Comparison of ENCODE assay signal across 8 cellular contexts in the genomic region with DNA sequence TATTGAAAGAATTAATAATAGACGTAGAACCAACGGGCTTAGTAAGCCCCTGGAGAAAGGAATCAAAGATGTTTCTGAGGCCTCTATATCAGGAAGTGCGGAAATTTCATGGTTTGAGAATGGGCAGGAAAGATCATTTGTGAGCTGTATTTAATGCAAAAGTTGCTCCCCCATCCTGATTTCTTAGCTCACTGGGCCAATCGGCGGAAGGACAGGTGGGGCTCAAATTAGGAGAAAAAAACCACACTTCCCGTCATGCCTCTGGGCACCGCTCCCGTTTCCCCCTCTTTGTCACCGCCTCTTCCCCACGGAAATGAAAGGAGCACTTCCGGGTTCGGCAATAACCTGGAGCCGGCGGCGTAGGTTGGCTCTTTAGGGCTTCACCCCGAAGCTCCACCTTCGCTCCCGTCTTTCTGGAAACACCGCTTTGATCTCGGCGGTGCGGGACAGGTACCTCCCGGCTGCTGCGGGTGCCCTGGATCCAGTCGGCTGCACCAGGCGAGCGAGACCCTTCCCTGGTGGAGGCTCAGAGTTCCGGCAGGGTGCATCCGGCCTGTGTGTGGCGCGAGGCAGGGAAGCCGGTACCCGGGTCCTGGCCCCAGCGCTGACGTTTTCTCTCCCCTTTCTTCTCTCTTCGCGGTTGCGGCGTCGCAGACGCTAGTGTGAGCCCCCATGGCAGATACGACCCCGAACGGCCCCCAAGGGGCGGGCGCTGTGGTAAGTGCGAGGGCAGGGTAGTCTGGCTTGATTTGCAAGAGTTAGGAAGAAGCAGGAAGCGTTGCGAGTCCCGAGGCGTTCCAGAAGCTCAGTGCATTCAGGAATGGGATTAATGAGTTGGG. TPM values are rescaled to one million over a fixed set of nuclear protein-coding genes. Genes with fewer than 3 reads are reported as not detected.
DNase-seq lines count a peak whose midpoint lies in the region; ATAC-seq, FAIRE-seq and TF ChIP-seq lines count a peak whose summit lies in the region.

A gene with protein sequence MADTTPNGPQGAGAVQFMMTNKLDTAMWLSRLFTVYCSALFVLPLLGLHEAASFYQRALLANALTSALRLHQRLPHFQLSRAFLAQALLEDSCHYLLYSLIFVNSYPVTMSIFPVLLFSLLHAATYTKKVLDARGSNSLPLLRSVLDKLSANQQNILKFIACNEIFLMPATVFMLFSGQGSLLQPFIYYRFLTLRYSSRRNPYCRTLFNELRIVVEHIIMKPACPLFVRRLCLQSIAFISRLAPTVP (plus strand): TSS at position 617 of the 839 bp plus-strand sequence. CDS start 56 bp downstream, at position 673.

- H3K4me3 ChIP-seq in astrocyte (ENCODE audit: insufficient read depth, low read depth, low read length): peak within 1 kb of the TSS; percentile 91

- H3K36me3 ChIP-seq in astrocyte (ENCODE audit: insufficient read depth, low read length): peaks cover 4% of the 10 kb centered on the region

- peaks cover 3% of the 10 kb centered on the region for H3K27me3 ChIP-seq in astrocyte (ENCODE audit: insufficient read depth, low read length)

- peak within 1 kb of the TSS; percentile 87 for H3K4me2 ChIP-seq in astrocyte (ENCODE audit: low read length)

- no peak for TF ChIP-seq CTCF in astrocyte (IDR thresholded peaks at IDR 0.05; ENCODE audit: insufficient read depth, low read depth, low read length)

- peak within 1 kb of the TSS; percentile 95 for H3K4me3 Mint-ChIP-seq in astrocyte (ENCODE audit: unreplicated experiment)

- peaks cover 7% of the 10 kb centered on the region for H3K4me1 ChIP-seq in astrocyte (ENCODE audit: insufficient read depth, low read length)

- H3K9me3 ChIP-seq in astrocyte (ENCODE audit: insufficient read depth, low read depth, low read length): no peaks in the 10 kb centered on the region

- FAIRE-seq in astrocyte (lab: Jason Lieb, UNC): peak; percentile 62

- H3K9ac ChIP-seq in astrocyte (ENCODE audit: low read length): peak within 1 kb of the TSS; percentile 91

- H3K27ac ChIP-seq in astrocyte (ENCODE audit: low read depth, low read length): peak within 1 kb of the TSS; percentile 78

- peak; percentile 82 for TF ChIP-seq POLR2A in GM18505 (IDR thresholded peaks at IDR 0.05; ENCODE audit: borderline replicate concordance, extremely low read depth, insufficient read depth, insufficient read length)

- H3K27ac Mint-ChIP-seq in astrocyte (ENCODE audit: unreplicated experiment): peak within 1 kb of the TSS; percentile 81

- peaks cover 49% of the 10 kb centered on the region for H3K79me2 ChIP-seq in astrocyte (ENCODE audit: insufficient read depth, low read length)

- peak within 1 kb of the TSS; percentile 93 for H2AFZ ChIP-seq in astrocyte (ENCODE audit: low read depth, low read length)

- peaks cover 13% of the 10 kb centered on the region for H3K4me1 Mint-ChIP-seq in astrocyte (ENCODE audit: low read depth, unreplicated experiment)

- peaks cover 6% of the 10 kb centered on the region for H3K36me3 Mint-ChIP-seq in astrocyte (ENCODE audit: low read depth, unreplicated experiment)

- H3K27me3 Mint-ChIP-seq in astrocyte (ENCODE audit: low read depth, unreplicated experiment): no peaks in the 10 kb centered on the region

- peaks cover 26% of the 10 kb centered on the region for H4K20me1 ChIP-seq in astrocyte (ENCODE audit: insufficient read depth, low read length)

- ATAC-seq in GM18505 (IDR thresholded peaks at IDR 0.05; ENCODE audit: unreplicated experiment): peak; percentile 91
- peak; percentile 78 for ATAC-seq in HG02973 (IDR thresholded peaks at IDR 0.05; ENCODE audit: unreplicated experiment)

- no peaks in the 10 kb centered on the region for H3K9me3 Mint-ChIP-seq in astrocyte (ENCODE audit: unreplicated experiment)

- peak; percentile 93 for DNase-seq in NCI-H2029 (lab: John Stamatoyannopoulos, UW)
- DNase-seq in T-helper 22 cell (ENCODE audit: low read depth): peak; percentile 71
- peak; percentile 76 for DNase-seq in astrocyte (ENCODE audit: low read depth)
- DNase-seq in hepatic stellate cell (ENCODE audit: low spot score): peak; percentile 79
- peak; percentile 84 for DNase-seq in renal cortical epithelial cell (ENCODE audit: low read depth)
- DNase-seq in cortex of kidney (lab: John Stamatoyannopoulos, UW): no peak

RNA-seq across cellular contexts. Expression of the gene that starts here (rescaled TPM):
- 84.0 and 84.5 TPM in 2 replicates for total RNA-seq in astrocyte
- 60.9 and 95.3 TPM in 2 replicates for total RNA-seq in renal cortical epithelial cell
